In the genomic region with DNA sequence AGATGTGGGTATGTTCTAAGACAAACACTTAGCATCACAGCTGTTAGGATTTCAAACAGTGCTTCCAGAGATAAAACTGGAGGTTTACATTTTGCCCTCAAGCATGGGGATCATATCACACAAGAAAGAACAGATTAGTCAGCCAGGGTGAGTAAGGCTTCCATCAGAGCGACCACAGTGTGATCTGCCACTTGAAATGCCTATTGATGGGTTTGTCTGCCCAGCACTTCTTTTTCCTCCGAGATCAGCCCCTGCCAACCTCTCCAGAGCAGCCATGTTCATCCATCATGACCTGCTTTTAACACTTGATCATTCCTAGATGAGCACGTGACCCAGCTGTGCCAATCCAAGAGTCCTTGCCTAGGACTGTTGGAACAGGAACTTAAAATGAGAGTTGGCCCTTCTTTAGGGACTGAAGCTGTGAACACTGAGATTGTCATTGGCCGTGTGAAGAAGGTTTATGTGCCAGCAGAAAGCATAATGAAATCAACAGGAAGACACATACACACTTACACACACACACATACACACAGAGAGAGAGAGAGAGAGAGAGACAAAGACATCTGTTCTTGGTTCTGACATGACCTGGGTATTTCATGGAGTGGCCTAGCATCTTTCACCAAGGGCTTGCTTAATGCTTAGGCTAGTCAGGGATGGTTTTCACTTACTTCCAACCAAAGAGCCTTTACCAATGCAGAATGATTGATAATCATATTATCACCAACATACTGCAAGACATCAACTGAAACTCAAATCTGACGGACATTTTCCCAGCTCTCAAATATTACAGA, we compare ENCODE assay signal across 18 cellular contexts. TPM values are rescaled to one million over a fixed set of nuclear protein-coding genes. Genes with fewer than 3 reads are reported as not detected.
A peak's percentile ranks its signal among the peaks of the same experiment; 100 is the strongest.
DNase-seq lines count a peak whose midpoint lies in the region; ATAC-seq, FAIRE-seq and TF ChIP-seq lines count a peak whose summit lies in the region.
"Had no signal": no experiment of that assay in that cellular context is flagged by ENCODE, and none has a peak within 500 bp of the region (broad histone marks: within the 10 kb centered on the region; RNA-seq: fewer than 3 reads in every experiment).

No MANE protein-coding gene starts in this region.

- TF ChIP-seq POLR2A in upper lobe of left lung (IDR thresholded peaks at IDR 0.05) = no peak

- H3K9me3 ChIP-seq in SK-N-SH (no peaks in the 10 kb centered on the region), upper lobe of left lung (no peaks in the 10 kb centered on the region), pancreas (no peaks in the 10 kb centered on the region)

- H3K9me2 ChIP-seq in SK-N-SH = no peaks in the 10 kb centered on the region

- no peak overlapping the region for H3K27ac ChIP-seq in SK-N-SH (ENCODE audit: low read depth in 2 of 2, low read length in 1 of 2)
- H3K27ac ChIP-seq in upper lobe of left lung = no peak overlapping the region
- no peak overlapping the region for H3K27ac ChIP-seq in pancreas

- TF ChIP-seq EP300 in SK-N-SH (IDR thresholded peaks at IDR 0.05; ENCODE audit: borderline replicate concordance in 1 of 2, low read depth in 1 of 2, low read length in 1 of 2) = no peak
- TF ChIP-seq EP300 in upper lobe of left lung (IDR thresholded peaks at IDR 0.05) = no peak

- CTCF ChIA-PET in SK-N-SH (lab: Yijun Ruan, JAX) = interaction anchor here (1.0 to 1.4 kb wide), 4 partner anchors 11 to 66 kb away, joined by 3 to 5 read pairs (median 4); partner anchors contain the start of gene CEBPA

- peak overlapping the region; percentile 35; the same call in 1 of the 2 replicates for H2AFZ ChIP-seq in SK-N-SH (ENCODE audit: low read depth)

- H3K27me3 ChIP-seq in SK-N-SH (ENCODE audit: insufficient read depth) = peaks cover 13% of the 10 kb centered on the region
- no peaks in the 10 kb centered on the region for H3K27me3 ChIP-seq in upper lobe of left lung
- no peaks in the 10 kb centered on the region for H3K27me3 ChIP-seq in pancreas

- POLR2A ChIA-PET in SK-N-SH (lab: Yijun Ruan, JAX) = no interaction called here

- no peaks in the 10 kb centered on the region for H3K79me2 ChIP-seq in SK-N-SH (ENCODE audit: insufficient read depth)

- DNase-seq in COLO829 (ENCODE audit: low spot score) (peak; percentile 42), HPDE6-E6E7 (ENCODE audit: extremely low spot score) (peak; percentile 87), SK-N-SH (no peak), glomerular visceral epithelial cell (ENCODE audit: extremely low spot score) (peak; percentile 45), upper lobe of left lung (no peak), pancreas (no peak), G401 (ENCODE audit: low spot score) (no peak), C1 segment of cervical spinal cord (lab: John Stamatoyannopoulos, UW) (no peak)
- DNase-seq: activated B cell treated with CpG ODN at 0.5 μM for 24 hours; activated T-cell treated with anti-CD3 and anti-CD28 coated beads, Interleukin-2, amount 50 U/mL, for 1 hour; aorta; CD4-positive, CD25-positive, alpha-beta regulatory T cell; Karpas-422; left colon; NCI-H2081 treated with DMSO at 0.1 percent for 48 hours; NK-92 treated with Interleukin-12 subunit alpha and Interleukin-12 subunit beta, amount 100 ng/mL, for 24 hours; stimulated activated naive CD8-positive, alpha-beta T cell treated with anti-CD3 and anti-CD28 coated beads, Interleukin-15, amount 100 ng/mL, for 72 hours had no signal

- H4K20me1 ChIP-seq in SK-N-SH (ENCODE audit: insufficient read depth) = no peaks in the 10 kb centered on the region

- no peak overlapping the region for H3K4me2 ChIP-seq in SK-N-SH

- H3K4me3 ChIP-seq in SK-N-SH (ENCODE audit: low read depth in 2 of 2, low read length in 1 of 2) (no peak overlapping the region), upper lobe of left lung (no peak overlapping the region), pancreas (no peak overlapping the region)

- no peaks in the 10 kb centered on the region for H3K4me1 ChIP-seq in SK-N-SH (ENCODE audit: control insufficient read depth in 1 of 2, insufficient read depth in 2 of 2, low read depth in 1 of 2, low read length in 1 of 2)
- no peaks in the 10 kb centered on the region for H3K4me1 ChIP-seq in upper lobe of left lung
- no peaks in the 10 kb centered on the region for H3K4me1 ChIP-seq in pancreas

- WGBS in SK-N-SH (ENCODE audit: low lambda C conversion rate) = 46% methylated on average over 5 of the region's 5 CpGs
- WGBS in upper lobe of left lung, 2 donors = 58 to 62% methylated on average over 5 of the region's 5 CpGs
- WGBS in pancreas, 2 donors = 69 to 74% methylated on average over 5 of the region's 5 CpGs

- no peak for FAIRE-seq in pancreas (lab: Jason Lieb, UNC)

- intact Hi-C loops in pancreas (cut with DNase I) = no loop called here

- in situ Hi-C loops in G401 (cut with HindIII; ENCODE audit: low sequenced_read_pairs) = no loop called here

- no peak for TF ChIP-seq CTCF in SK-N-SH (IDR thresholded peaks at IDR 0.05)
- TF ChIP-seq CTCF in upper lobe of left lung (IDR thresholded peaks at IDR 0.05) = no peak
- TF ChIP-seq CTCF in pancreas (IDR thresholded peaks at IDR 0.05) = no peak

- H3K36me3 ChIP-seq in SK-N-SH (replicated peaks in 1 of 2; ENCODE audit: control insufficient read depth in 1 of 2, insufficient read depth in 2 of 2, low read length in 1 of 2) (no peaks in the 10 kb centered on the region), upper lobe of left lung (no peaks in the 10 kb centered on the region), pancreas (no peaks in the 10 kb centered on the region)

- H3K9ac ChIP-seq in SK-N-SH = no peak overlapping the region

- ATAC-seq in upper lobe of left lung (ENCODE audit: low FRiP score in 2 of 2) (no peak), pancreas (no peak)
- ATAC-seq: left colon; sciatic nerve; stimulated activated naive CD8-positive, alpha-beta T cell treated with anti-CD3 and anti-CD28 coated beads, Interleukin-15, amount 100 ng/mL, for 72 hours had no signal

- no peak for TF ChIP-seq RAD21 in SK-N-SH (IDR thresholded peaks at IDR 0.05; ENCODE audit: low read length)

- peaks cover 11% of the 10 kb centered on the region for H3F3A ChIP-seq in SK-N-SH (replicated peaks; ENCODE audit: insufficient read depth)

TF ChIP-seq in SK-N-SH, 30 proteins besides CTCF, POLR2A, EP300 and RAD21 (continues in another document):
- TF ChIP-seq JUND (IDR thresholded peaks at IDR 0.05) = no peak
- no peak for TF ChIP-seq EZH2phosphoT487 (IDR thresholded peaks at IDR 0.05; ENCODE audit: borderline replicate concordance, low read depth)
- no peak for TF ChIP-seq YY1 (IDR thresholded peaks at IDR 0.05; ENCODE audit: low read depth)
- TF ChIP-seq RFX5 (IDR thresholded peaks at IDR 0.05; ENCODE audit: low read length) = no peak
- TF ChIP-seq, protein P1, sequence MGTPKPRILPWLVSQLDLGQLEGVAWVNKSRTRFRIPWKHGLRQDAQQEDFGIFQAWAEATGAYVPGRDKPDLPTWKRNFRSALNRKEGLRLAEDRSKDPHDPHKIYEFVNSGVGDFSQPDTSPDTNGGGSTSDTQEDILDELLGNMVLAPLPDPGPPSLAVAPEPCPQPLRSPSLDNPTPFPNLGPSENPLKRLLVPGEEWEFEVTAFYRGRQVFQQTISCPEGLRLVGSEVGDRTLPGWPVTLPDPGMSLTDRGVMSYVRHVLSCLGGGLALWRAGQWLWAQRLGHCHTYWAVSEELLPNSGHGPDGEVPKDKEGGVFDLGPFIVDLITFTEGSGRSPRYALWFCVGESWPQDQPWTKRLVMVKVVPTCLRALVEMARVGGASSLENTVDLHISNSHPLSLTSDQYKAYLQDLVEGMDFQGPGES (IDR thresholded peaks at IDR 0.05; ENCODE audit: low read depth, low read length) = no peak
- TF ChIP-seq GATA2 (CRISPR knock-in tag; IDR thresholded peaks at IDR 0.05) = no peak
- 0 out of 2 replicates have a peak, but pooled peaks have one; percentile 10 for TF ChIP-seq FOSL2 (IDR thresholded peaks at IDR 0.05; ENCODE audit: borderline replicate concordance, low read depth)
- TF ChIP-seq, protein P2, sequence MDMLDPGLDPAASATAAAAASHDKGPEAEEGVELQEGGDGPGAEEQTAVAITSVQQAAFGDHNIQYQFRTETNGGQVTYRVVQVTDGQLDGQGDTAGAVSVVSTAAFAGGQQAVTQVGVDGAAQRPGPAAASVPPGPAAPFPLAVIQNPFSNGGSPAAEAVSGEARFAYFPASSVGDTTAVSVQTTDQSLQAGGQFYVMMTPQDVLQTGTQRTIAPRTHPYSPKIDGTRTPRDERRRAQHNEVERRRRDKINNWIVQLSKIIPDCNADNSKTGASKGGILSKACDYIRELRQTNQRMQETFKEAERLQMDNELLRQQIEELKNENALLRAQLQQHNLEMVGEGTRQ (IDR thresholded peaks at IDR 0.05; ENCODE audit: borderline replicate concordance, low read depth, low read length) = no peak
- peak; percentile 60; the same call in 1 of the 2 replicates for TF ChIP-seq USF1 (IDR thresholded peaks at IDR 0.05; ENCODE audit: borderline replicate concordance, low read depth)
- TF ChIP-seq GABPA (IDR thresholded peaks at IDR 0.05; ENCODE audit: low read depth) = no peak
- no peak for TF ChIP-seq NRF1 (IDR thresholded peaks at IDR 0.05; ENCODE audit: low read depth, low read length)
- TF ChIP-seq TAF1 (IDR thresholded peaks at IDR 0.05; ENCODE audit: borderline replicate concordance, low read depth, low read length) = no peak

RNA-seq across cellular contexts. Expression of gene CEBPG, which starts 5.2 kb away (rescaled TPM):
- polyA plus RNA-seq in SK-N-SH (2012; rRNA removed) (9.1 and 9.5 TPM in 2 replicates), pancreas (10 to 100 TPM in 1 of 2 donors, 1 to 10 TPM in 1; 7.0 to 11.6 TPM)
- 10.7 and 12.3 TPM in 2 replicates for polyA plus RNA-seq in SK-N-SH (2012; cell fraction: cytosol; rRNA removed)
- polyA plus RNA-seq in SK-N-SH (2012; cell fraction: nucleus; rRNA removed) = 6.8 and 9.6 TPM in 2 replicates
- total RNA-seq in upper lobe of left lung (10 to 100 TPM; 11.5 to 44.7 (median 22.7) TPM), pancreas (10 to 100 TPM in 2 of 6 donors, 1 to 10 TPM in 4; 6.2 to 34.5 (median 9.4) TPM)
- 8.2 and 22.1 TPM in 2 replicates for total RNA-seq in G401 (2014; rRNA removed; shearing (Covaris generic))

Comparison
In these comparisons a context has a peak if more than half of its experiments do, and no peak if none do; other contexts are left out.
1. DNase-seq: peak in COLO829 (single experiment), HPDE6-E6E7 (single experiment) and glomerular visceral epithelial cell (single experiment); none in SK-N-SH (single experiment), upper lobe of left lung (0 of 2), pancreas (0 of 6), G401 (single experiment) and C1 segment of cervical spinal cord (0 of 14).